15 cellular contexts compared by ENCODE assay signal in the genomic region with DNA sequence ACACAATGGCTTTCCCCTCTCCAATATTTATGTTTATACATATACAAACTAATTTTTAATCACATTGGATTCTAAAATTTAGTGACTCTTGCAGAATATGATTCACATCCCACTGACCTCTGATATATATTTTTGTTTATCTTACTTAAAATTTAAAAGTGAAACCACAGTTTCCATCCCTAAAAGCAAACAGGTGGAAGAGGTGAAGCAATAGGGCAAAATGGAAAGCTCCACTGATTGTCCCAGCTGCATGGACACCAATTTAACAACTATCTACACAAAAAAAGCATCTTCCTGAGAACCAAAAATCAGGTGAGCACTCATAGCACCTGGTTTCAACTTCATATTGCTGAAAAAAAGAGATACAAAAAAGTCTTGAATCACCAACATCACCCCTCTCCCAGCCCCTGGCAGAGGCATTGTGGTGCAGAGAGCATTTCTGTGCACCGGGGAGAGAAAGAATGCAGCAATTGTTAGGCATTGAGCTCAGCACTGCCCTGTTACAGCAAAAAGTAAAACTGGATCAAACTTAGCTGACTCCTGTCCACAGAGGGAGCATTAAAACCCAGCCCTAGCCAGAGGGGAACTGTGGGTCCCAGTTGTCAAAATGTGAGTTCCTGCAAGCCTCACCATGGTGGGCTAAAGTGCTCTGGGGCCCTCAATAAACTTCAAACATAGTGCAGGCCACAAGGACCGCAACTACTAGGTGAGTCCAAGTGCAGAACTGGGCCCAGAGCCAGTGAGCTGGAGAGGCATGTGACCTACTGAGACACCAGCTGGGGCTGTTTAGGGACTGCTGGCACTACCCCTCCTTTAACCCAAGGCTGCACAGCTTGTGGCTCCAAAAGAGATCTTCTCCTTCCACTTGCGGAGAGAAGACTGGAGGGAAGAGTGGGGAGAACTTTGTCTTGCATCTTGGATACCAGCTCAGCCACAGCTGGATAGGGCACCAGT.
DNase-seq lines count a peak whose midpoint lies in the region; ATAC-seq and TF ChIP-seq lines count a peak whose summit lies in the region.
"Had no signal": no experiment of that assay in that cellular context is flagged by ENCODE, and none has a peak within 500 bp of the region (broad histone marks: within the 10 kb centered on the region; RNA-seq: fewer than 3 reads in every experiment).

No MANE protein-coding gene starts in this region.

- H3K27me3 ChIP-seq in HUES6 (ENCODE audit: control insufficient read depth, insufficient read depth, low read length): no peaks in the 10 kb centered on the region
- no peaks in the 10 kb centered on the region for H3K27me3 ChIP-seq in body of pancreas
- H3K27me3 ChIP-seq in iPS-18a (ENCODE audit: control insufficient read depth, insufficient read depth, low read length): no peaks in the 10 kb centered on the region
- H3K27me3 ChIP-seq in skeletal muscle tissue (ENCODE audit: control insufficient read depth in 3 of 3, insufficient read depth in 3 of 3, low read length in 3 of 3): no peaks in the 10 kb centered on the region
- no peaks in the 10 kb centered on the region for H3K27me3 ChIP-seq in transverse colon

- H3K4me3 ChIP-seq in HUES6 (ENCODE audit: low read depth, low read length) (no peak overlapping the region), body of pancreas (no peak overlapping the region), iPS-18a (ENCODE audit: low read length) (peak overlapping the region; percentile 26), skeletal muscle tissue (ENCODE audit: low read length in 3 of 3) (no peak overlapping the region), transverse colon (no peak overlapping the region)

- H3K36me3 ChIP-seq in HUES6 (ENCODE audit: control insufficient read depth, insufficient read depth, low read length): peaks cover 58% of the 10 kb centered on the region
- peaks cover 3 to 5% of the 10 kb centered on the region in 2 donors for H3K36me3 ChIP-seq in body of pancreas (replicated peaks in 1 of 2; ENCODE audit: insufficient read depth in 1 of 2, low read depth in 2 of 2)
- H3K36me3 ChIP-seq in iPS-18a (ENCODE audit: control insufficient read depth, low read depth, low read length): peaks cover 9% of the 10 kb centered on the region
- H3K36me3 ChIP-seq in skeletal muscle tissue (ENCODE audit: control insufficient read depth in 3 of 3, insufficient read depth in 3 of 3, low read length in 3 of 3): peaks cover 12 to 14% (median 13%) of the 10 kb centered on the region in 3 donors
- peaks cover 0 to 38% (median 18%) of the 10 kb centered on the region in 4 donors for H3K36me3 ChIP-seq in transverse colon

- ATAC-seq in body of pancreas (peak; percentile 87), HG02970 (IDR thresholded peaks at IDR 0.05; ENCODE audit: low FRiP score, unreplicated experiment) (no peak), GM21360 (IDR thresholded peaks at IDR 0.05; ENCODE audit: unreplicated experiment) (no peak)

- TF ChIP-seq CTCF in body of pancreas (IDR thresholded peaks at IDR 0.05) (no peak), transverse colon (IDR thresholded peaks at IDR 0.05) (no peak)

- TF ChIP-seq EP300 in transverse colon (IDR thresholded peaks at IDR 0.05; ENCODE audit: low read depth): no peak

- 45 to 66% methylated on average over 3 of the region's 3 CpGs for WGBS in body of pancreas, 2 donors
- WGBS in transverse colon (ENCODE audit: low coverage in 1 of 2), 2 donors: 58 to 73% methylated on average over 1 to 3 of the region's 3 CpGs

- H3K27ac ChIP-seq in HUES6 (ENCODE audit: low read depth, low read length) (peak overlapping the region; percentile 65; the same call in 1 of the 2 replicates), body of pancreas (peak overlapping the region in 1 of 4 donors; percentile 3), iPS-18a (ENCODE audit: low read length) (peak overlapping the region; percentile 22), skeletal muscle tissue (ENCODE audit: low read depth, low read length) (no peak overlapping the region), transverse colon (no peak overlapping the region)
- H3K27ac ChIP-seq: VCaP had no signal

- DNase-seq in body of pancreas: peak; percentile 68 to 88 (median 76)
- no peak for DNase-seq in NCI-H1105 treated with DMSO at 0.1 percent for 48 hours (lab: John Stamatoyannopoulos, UW)
- DNase-seq in transverse colon: no peak
- DNase-seq: activated T-cell treated with anti-CD3 and anti-CD28 coated beads, Interleukin-2, amount 50 U/mL, for 1 hour; Caco-2; NCI-H2171; SHP77; stimulated activated CD4-positive, alpha-beta T cell treated with anti-CD3 and anti-CD28 coated beads, Interleukin-1b, Interleukin-23, amount 100 ng/mL, for 48 hours; stimulated activated naive CD4-positive, alpha-beta T cell had no signal

- peaks cover 13% of the 10 kb centered on the region for H3K4me1 ChIP-seq in HUES6 (ENCODE audit: control insufficient read depth, insufficient read depth, low read length)
- peaks cover 12% of the 10 kb centered on the region for H3K4me1 ChIP-seq in body of pancreas
- peaks cover 20% of the 10 kb centered on the region for H3K4me1 ChIP-seq in iPS-18a (ENCODE audit: control insufficient read depth, low read depth, low read length)
- peaks cover 7 to 9% (median 8%) of the 10 kb centered on the region in 3 donors for H3K4me1 ChIP-seq in skeletal muscle tissue (ENCODE audit: control insufficient read depth in 3 of 3, insufficient read depth in 3 of 3, low read length in 3 of 3)
- no peaks in the 10 kb centered on the region for H3K4me1 ChIP-seq in transverse colon

- H3K9ac ChIP-seq in HUES6 (ENCODE audit: low read length) (no peak overlapping the region), iPS-18a (ENCODE audit: low read length) (no peak overlapping the region), skeletal muscle tissue (ENCODE audit: low read depth in 1 of 3, low read length in 3 of 3) (peak overlapping the region in 2 of 3 donors; percentile 2 to 75)

- in situ Hi-C loops in transverse colon (cut with MboI; ENCODE audit: low pct_ligation_motif_present in 1 of 4, low pct_unique_long_range_greater_than_20kb in 1 of 4, low sequenced_read_pairs in 3 of 4): no loop called here

- peaks cover 5% of the 10 kb centered on the region; the same call in 1 of the 2 replicates for H3K9me3 ChIP-seq in HUES6 (ENCODE audit: control insufficient read depth, insufficient read depth, low read depth, low read length)
- H3K9me3 ChIP-seq in body of pancreas: no peaks in the 10 kb centered on the region
- peaks cover 5% of the 10 kb centered on the region for H3K9me3 ChIP-seq in iPS-18a (ENCODE audit: control insufficient read depth, low read depth, low read length)
- no peaks in the 10 kb centered on the region for H3K9me3 ChIP-seq in skeletal muscle tissue (ENCODE audit: control insufficient read depth in 3 of 3, low read length in 3 of 3)
- peaks cover 3 to 4% of the 10 kb centered on the region in 2 donors for H3K9me3 ChIP-seq in transverse colon

- intact Hi-C loops in body of pancreas (cut with DNase I): no loop called here
- intact Hi-C loops in transverse colon (cut with DNase I; ENCODE audit: low total_unique reads): no loop called here

- no peak for TF ChIP-seq POLR2A in body of pancreas (IDR thresholded peaks at IDR 0.05)
- no peak for TF ChIP-seq POLR2A in transverse colon (IDR thresholded peaks at IDR 0.05)

Comparison
In these comparisons a context has a peak if more than half of its experiments do, and no peak if none do; other contexts are left out.
1. H3K27ac ChIP-seq: peak in HUES6 (single experiment) and iPS-18a (single experiment); none in skeletal muscle tissue (single experiment) and transverse colon (0 of 4).
2. H3K9ac ChIP-seq: peak in skeletal muscle tissue (2 of 3); none in HUES6 (single experiment) and iPS-18a (single experiment).
3. DNase-seq: peak in body of pancreas (4 of 4); none in NCI-H1105 treated with DMSO at 0.1 percent for 48 hours (single experiment) and transverse colon (single experiment).